Comparison of ENCODE assay signal across 18 cellular contexts in genomic region chr10:43961523-43962345, GRCh38.
DNase-seq lines count a peak whose midpoint lies in the region; ATAC-seq and TF ChIP-seq lines count a peak whose summit lies in the region.
"Had no signal": no experiment of that assay in that cellular context is flagged by ENCODE, and none has a peak within 500 bp of the region (broad histone marks: within the 10 kb centered on the region; RNA-seq: fewer than 3 reads in every experiment).

No MANE protein-coding gene starts in this region.

- H3K27ac ChIP-seq in coronary artery: peak overlapping the region; percentile 60 to 70
- H3K27ac ChIP-seq in gastrocnemius medialis: peak overlapping the region in 3 of 4 donors; percentile 40 to 60 (median 57)
- H3K27ac ChIP-seq: brain microvascular endothelial cell had no signal

- in situ Hi-C loops in gastrocnemius medialis (cut with MboI; ENCODE audit: low sequenced_read_pairs in 4 of 4): no loop called here

- no peaks in the 10 kb centered on the region for H3K27me3 ChIP-seq in gastrocnemius medialis
- H3K27me3 ChIP-seq: brain microvascular endothelial cell had no signal

- TF ChIP-seq CTCF in coronary artery (IDR thresholded peaks at IDR 0.05) (no peak), gastrocnemius medialis (IDR thresholded peaks at IDR 0.05 in 4 of 5, conservative IDR thresholded peaks at IDR 0.05 in 1 of 5) (no peak)

- no peaks in the 10 kb centered on the region for H3K36me3 ChIP-seq in gastrocnemius medialis
- H3K36me3 ChIP-seq: brain microvascular endothelial cell had no signal

- peaks cover 9 to 16% of the 10 kb centered on the region in 2 donors for H3K4me1 ChIP-seq in gastrocnemius medialis

- intact Hi-C loops in gastrocnemius medialis (cut with DNase I; ENCODE audit: low total_unique reads): no loop called here

- H3K9me3 ChIP-seq in gastrocnemius medialis: no peaks in the 10 kb centered on the region

- H3K4me3 ChIP-seq in coronary artery: no peak overlapping the region
- no peak overlapping the region for H3K4me3 ChIP-seq in gastrocnemius medialis

- DNase-seq in M059J (ENCODE audit: low read depth) (peak; percentile 38), coronary artery (ENCODE audit: low spot score) (peak; percentile 69), left kidney (ENCODE audit: low read depth, low spot score) (peak; percentile 64), gastrocnemius medialis (no peak)
- no peak for DNase-seq in effector CD4-positive, alpha-beta T cell
- no peak for DNase-seq in stimulated activated CD4-positive, alpha-beta T cell treated with anti-CD3 and anti-CD28 coated beads, Interleukin-4, amount 100 ng/mL, for 1 hour
- no peak for DNase-seq in activated naive CD4-positive, alpha-beta T cell (lab: John Stamatoyannopoulos, UW)
- DNase-seq: brain microvascular endothelial cell; EL; HFFc6; NCI-H187; NCI-H446; stimulated activated CD4-positive, alpha-beta T cell treated with anti-CD3 and anti-CD28 coated beads, Interleukin-4, amount 100 ng/mL, for 4 hours; stimulated activated CD8-positive, alpha-beta memory T cell treated with anti-CD3 and anti-CD28 coated beads, Interleukin-4, amount 100 ng/mL, for 48 hours; substantia nigra; T-helper 1 cell had no signal

- no peak for TF ChIP-seq POLR2A in gastrocnemius medialis (IDR thresholded peaks at IDR 0.05)

- peak; percentile 15 to 37 for ATAC-seq in gastrocnemius medialis
- no peak for ATAC-seq in GM18520 (IDR thresholded peaks at IDR 0.05; ENCODE audit: unreplicated experiment)
- ATAC-seq: WTC11 had no signal

Comparison
In these comparisons a context has a peak if more than half of its experiments do, and no peak if none do; other contexts are left out.
1. DNase-seq: peak in M059J (single experiment), coronary artery (single experiment) and left kidney (single experiment); none in gastrocnemius medialis (0 of 2), effector CD4-positive, alpha-beta T cell (single experiment), stimulated activated CD4-positive, alpha-beta T cell treated with anti-CD3 and anti-CD28 coated beads, Interleukin-4, amount 100 ng/mL, for 1 hour (single experiment) and activated naive CD4-positive, alpha-beta T cell (0 of 4).